In genomic region chr13:48829536-48829935, GRCh38 we compare ENCODE assay signal across 12 cellular contexts.
DNase-seq lines count a peak whose midpoint lies in the region; ATAC-seq and TF ChIP-seq lines count a peak whose summit lies in the region.
"Had no signal": no experiment of that assay in that cellular context is flagged by ENCODE, and none has a peak within 500 bp of the region (broad histone marks: within the 10 kb centered on the region; RNA-seq: fewer than 3 reads in every experiment).

No MANE protein-coding gene starts in this region.

- peak; percentile 17 for ATAC-seq in HG03342 (IDR thresholded peaks at IDR 0.05; ENCODE audit: unreplicated experiment)
- ATAC-seq: right lobe of liver had no signal

- H3K9me3 ChIP-seq in SJCRH30 (replicated peaks) (peaks cover 4% of the 10 kb centered on the region; the same call in 1 of the 2 replicates), neutrophil (no peaks in the 10 kb centered on the region)
- H3K9me3 ChIP-seq: right lobe of liver had no signal

- intact Hi-C loops in head of caudate nucleus (cut with DNase I), result no loop called here

- H3K4me1 ChIP-seq in SJCRH30 (peaks cover 23% of the 10 kb centered on the region), neutrophil (ENCODE audit: control insufficient read depth in 1 of 2, insufficient read depth in 1 of 2, low read depth in 1 of 2, low read length in 1 of 2) (peaks cover 12 to 16% of the 10 kb centered on the region in 2 experiments)

- TF ChIP-seq CTCF in neutrophil (IDR thresholded peaks at IDR 0.05), result no peak

- DNase-seq in SKM-1 treated with dmso at 0.1 percent for 144 hours (lab: John Stamatoyannopoulos, UW; ENCODE audit: unreplicated experiment), result peak; percentile 15
- no peak for DNase-seq in SKM-1 (lab: John Stamatoyannopoulos, UW; ENCODE audit: unreplicated experiment)
- no peak for DNase-seq in SJCRH30
- no peak for DNase-seq in NCI-H187 treated with DMSO at 0.1 percent for 48 hours (lab: John Stamatoyannopoulos, UW)
- no peak for DNase-seq in NCI-H510A treated with DMSO at 0.1 percent for 48 hours (lab: John Stamatoyannopoulos, UW)
- DNase-seq in head of caudate nucleus, result no peak
- DNase-seq: activated CD4-positive, alpha-beta T cell treated with anti-CD3 and anti-CD28 coated beads for 1 hour; activated naive CD4-positive, alpha-beta T cell treated with anti-CD3 and anti-CD28 coated beads, Interleukin-2, amount 10 ng/mL, durations not matched to agents 7 days and 5 days; GM23248; right lobe of liver had no signal

- H3K27me3 ChIP-seq in SJCRH30 (no peaks in the 10 kb centered on the region), neutrophil (no peaks in the 10 kb centered on the region)
- H3K27me3 ChIP-seq: right lobe of liver had no signal

- H3K4me3 ChIP-seq in SJCRH30 (no peak overlapping the region), neutrophil (ENCODE audit: low read depth in 1 of 2, low read length in 1 of 2) (no peak overlapping the region)
- H3K4me3 ChIP-seq: GM23248, right lobe of liver had no signal

- no peaks in the 10 kb centered on the region for H3K36me3 ChIP-seq in SJCRH30
- H3K36me3 ChIP-seq in neutrophil, result no peaks in the 10 kb centered on the region
- H3K36me3 ChIP-seq: right lobe of liver had no signal

- peak overlapping the region; percentile 80 for H3K27ac ChIP-seq in SJCRH30
- peak overlapping the region; percentile 32 for H3K27ac ChIP-seq in neutrophil
- H3K27ac ChIP-seq: GM23248, right lobe of liver had no signal
